ENCODE assay signal across 17 cellular contexts in genomic region chr4:185384061-185384460, GRCh38. TPM values are rescaled to one million over a fixed set of nuclear protein-coding genes. Genes with fewer than 3 reads are reported as not detected.
DNase-seq lines count a peak whose midpoint lies in the region; ATAC-seq, FAIRE-seq and TF ChIP-seq lines count a peak whose summit lies in the region.
"Had no signal": no experiment of that assay in that cellular context is flagged by ENCODE, and none has a peak within 500 bp of the region (broad histone marks: within the 10 kb centered on the region; RNA-seq: fewer than 3 reads in every experiment).

No MANE protein-coding gene starts in this region.

- peaks cover 10% of the 10 kb centered on the region for H3K9me3 Mint-ChIP-seq in stimulated activated memory B cell treated with anti-CD40 and anti-IgM and Interleukin-4, amounts not matched to agents 10 μg/mL and 1 μg/mL and 100 μg/mL, for 72 hours

- CTCF ChIA-PET in endothelial cell of umbilical vein (lab: Charles Lee) = interaction anchor here (1.0 to 3.2 kb wide), 10 partner anchors 8 to 214 kb away, joined by 3 to 21 read pairs (median 5); partner anchors contain the start of genes ANKRD37, LRP2BP and SNX25

- WGBS in prostate gland = 74% methylated on average over 2 of the region's 2 CpGs

- ATAC-seq in HG03139 (IDR thresholded peaks at IDR 0.05; ENCODE audit: unreplicated experiment) = no peak
- no peak for ATAC-seq in stimulated activated memory B cell treated with anti-CD40 and anti-IgM and Interleukin-4, amounts not matched to agents 10 μg/mL and 1 μg/mL and 100 μg/mL, for 72 hours
- ATAC-seq: A549 had no signal

- H3K9me3 ChIP-seq in endothelial cell of umbilical vein (replicated peaks; ENCODE audit: control insufficient read depth, insufficient read depth, low read length) = no peaks in the 10 kb centered on the region
- no peaks in the 10 kb centered on the region for H3K9me3 ChIP-seq in prostate gland
- H3K9me3 ChIP-seq in tibial artery = no peaks in the 10 kb centered on the region
- H3K9me3 ChIP-seq: A549, Caco-2, SJCRH30 had no signal

- H3K79me2 ChIP-seq in endothelial cell of umbilical vein (ENCODE audit: control insufficient read depth, insufficient read depth, low read length) = no peaks in the 10 kb centered on the region

- intact Hi-C loops in endothelial cell of umbilical vein (cut with micrococcal nuclease) = loop anchor here (1.0 kb wide), 1 partner anchor 39 kb away; no protein-coding TSS in a partner anchor
- intact Hi-C loops in prostate gland (cut with DNase I) = no loop called here
- intact Hi-C loops in tibial artery (cut with DNase I; ENCODE audit: low total_unique reads) = no loop called here

- POLR2A ChIA-PET in endothelial cell of umbilical vein (lab: Charles Lee) = interaction anchor here (1.4 kb wide), 1 partner anchor 12 kb away, joined by 5 read pairs; the partner anchor contains the start of genes ANKRD37 and LRP2BP

- TF ChIP-seq CTCF in 22Rv1 (IDR thresholded peaks at IDR 0.05) (no peak), endothelial cell of umbilical vein (IDR thresholded peaks at IDR 0.05; ENCODE audit: extremely low read depth in 1 of 2, insufficient read depth in 1 of 2, low read depth in 1 of 2, low read length in 2 of 2) (no peak), prostate gland (IDR thresholded peaks at IDR 0.05) (no peak), tibial artery (IDR thresholded peaks at IDR 0.05) (no peak)

- H3K36me3 ChIP-seq in endothelial cell of umbilical vein (ENCODE audit: control insufficient read depth in 2 of 2, extremely low read depth in 1 of 2, insufficient read depth in 2 of 2, low read length in 2 of 2) (no peaks in the 10 kb centered on the region), prostate gland (no peaks in the 10 kb centered on the region), tibial artery (no peaks in the 10 kb centered on the region)
- H3K36me3 ChIP-seq: SJCRH30 had no signal

- H3K4me2 ChIP-seq in endothelial cell of umbilical vein (ENCODE audit: insufficient read depth, low read length) = peak overlapping the region; percentile 87
- H3K4me2 ChIP-seq: A549 had no signal

- no peak overlapping the region for H3K4me3 Mint-ChIP-seq in stimulated activated memory B cell treated with anti-CD40 and anti-IgM and Interleukin-4, amounts not matched to agents 10 μg/mL and 1 μg/mL and 100 μg/mL, for 72 hours
- H3K4me3 Mint-ChIP-seq: CD4-positive, CD25-positive, alpha-beta regulatory T cell; H9 had no signal

- H3K27me3 ChIP-seq in endothelial cell of umbilical vein (ENCODE audit: control insufficient read depth in 2 of 2, insufficient read depth in 2 of 2, low read length in 2 of 2) = no peaks in the 10 kb centered on the region
- H3K27me3 ChIP-seq in prostate gland (replicated peaks; ENCODE audit: insufficient read depth) = no peaks in the 10 kb centered on the region
- no peaks in the 10 kb centered on the region for H3K27me3 ChIP-seq in tibial artery
- H3K27me3 ChIP-seq: SJCRH30 had no signal

- H3K4me1 ChIP-seq in endothelial cell of umbilical vein (ENCODE audit: control insufficient read depth, extremely low read depth, insufficient read depth, low read length) (peaks cover 23% of the 10 kb centered on the region), prostate gland (replicated peaks) (peaks cover 13% of the 10 kb centered on the region), tibial artery (peaks cover 0 to 23% (median 1%) of the 10 kb centered on the region in 4 donors)
- H3K4me1 ChIP-seq: A549, SJCRH30 had no signal

- H3K9ac ChIP-seq in endothelial cell of umbilical vein (replicated peaks; ENCODE audit: extremely low read depth, insufficient read depth, low read length) = peak overlapping the region; percentile 63

- no peaks in the 10 kb centered on the region for H3K4me1 Mint-ChIP-seq in stimulated activated memory B cell treated with anti-CD40 and anti-IgM and Interleukin-4, amounts not matched to agents 10 μg/mL and 1 μg/mL and 100 μg/mL, for 72 hours

- H3K27ac Mint-ChIP-seq in stimulated activated memory B cell treated with anti-CD40 and anti-IgM and Interleukin-4, amounts not matched to agents 10 μg/mL and 1 μg/mL and 100 μg/mL, for 72 hours = no peak overlapping the region
- H3K27ac Mint-ChIP-seq: CD4-positive, CD25-positive, alpha-beta regulatory T cell; H9 had no signal

- peaks cover 31% of the 10 kb centered on the region for H3K36me3 Mint-ChIP-seq in stimulated activated memory B cell treated with anti-CD40 and anti-IgM and Interleukin-4, amounts not matched to agents 10 μg/mL and 1 μg/mL and 100 μg/mL, for 72 hours

- no peaks in the 10 kb centered on the region for H3K27me3 Mint-ChIP-seq in stimulated activated memory B cell treated with anti-CD40 and anti-IgM and Interleukin-4, amounts not matched to agents 10 μg/mL and 1 μg/mL and 100 μg/mL, for 72 hours

- peak; percentile 16; the same call in 1 of the 2 replicates for TF ChIP-seq POLR2A in GM12892 (IDR thresholded peaks at IDR 0.05; ENCODE audit: low read depth, low read length)
- TF ChIP-seq POLR2A in endothelial cell of umbilical vein (IDR thresholded peaks at IDR 0.05; ENCODE audit: low read depth, low read length) = no peak
- no peak for TF ChIP-seq POLR2A in prostate gland (IDR thresholded peaks at IDR 0.05)

- no TSS peak for BruUV-seq in endothelial cell of umbilical vein (replicated peaks; lab: Mats Ljungman, UMichigan)

- dilution Hi-C loops in endothelial cell of umbilical vein (cut with MboI; ENCODE audit: extremely low pct_ligation_motif_present, low sequenced_read_pairs) = loop anchor here (25.0 kb wide), 1 partner anchor 97 kb away; no protein-coding TSS in a partner anchor

- peak overlapping the region in 1 of 3 experiments; percentile 61 for H3K4me3 ChIP-seq in endothelial cell of umbilical vein (replicated peaks in 1 of 3; ENCODE audit: insufficient read depth in 1 of 3, low read depth in 1 of 3, low read length in 3 of 3)
- H3K4me3 ChIP-seq in prostate gland = no peak overlapping the region
- no peak overlapping the region for H3K4me3 ChIP-seq in tibial artery
- H3K4me3 ChIP-seq: A549, SJCRH30 had no signal

- H4K20me1 ChIP-seq in endothelial cell of umbilical vein (replicated peaks; ENCODE audit: control insufficient read depth, extremely low read depth, insufficient read depth, low read length) = no peaks in the 10 kb centered on the region

- H3K9me1 ChIP-seq in endothelial cell of umbilical vein (replicated peaks; ENCODE audit: control insufficient read depth, extremely low read depth, insufficient read depth, low read length) = no peaks in the 10 kb centered on the region

- FAIRE-seq in GM12892 (lab: Jason Lieb, UNC) = no peak
- FAIRE-seq in endothelial cell of umbilical vein (lab: Jason Lieb, UNC) = no peak
- FAIRE-seq: A549 had no signal

- no peak overlapping the region for H2AFZ ChIP-seq in endothelial cell of umbilical vein (ENCODE audit: low read depth, low read length)

- peak overlapping the region; percentile 72 for H3K27ac ChIP-seq in 22Rv1
- H3K27ac ChIP-seq in endothelial cell of umbilical vein (ENCODE audit: insufficient read depth, low read depth, low read length) = peak overlapping the region; percentile 59
- peak overlapping the region; percentile 76 to 89 for H3K27ac ChIP-seq in prostate gland
- no peak overlapping the region for H3K27ac ChIP-seq in tibial artery
- H3K27ac ChIP-seq: A549, SJCRH30 had no signal

- DNase-seq in GM12892 (ENCODE audit: insufficient read length) (no peak), endothelial cell of umbilical vein (ENCODE audit: low read depth, low spot score) (no peak), prostate gland (ENCODE audit: low spot score) (no peak), tibial artery (no peak), activated gamma-delta T cell treated with Interleukin-2 at 50 U/mL for 16 hours (no peak)
- DNase-seq: Caco-2; CD4-positive, CD25-positive, alpha-beta regulatory T cell; EL; H9; NCI-H1417 treated with DMSO at 0.1 percent for 48 hours; NCI-H1930; NCI-H446; SJCRH30 had no signal

TF ChIP-seq in endothelial cell of umbilical vein, 7 proteins besides CTCF, POLR2A, EP300 and RAD21 (continues in another document):
- TF ChIP-seq EZH2 (IDR thresholded peaks at IDR 0.05; ENCODE audit: borderline replicate concordance, low read depth, low read length, severe bottlenecking) = no peak
- TF ChIP-seq MYC (IDR thresholded peaks at IDR 0.05; ENCODE audit: low read depth, low read length) = no peak
- TF ChIP-seq JUN (IDR thresholded peaks at IDR 0.05; ENCODE audit: borderline replicate concordance, insufficient read depth, insufficient read length, low read depth) = no peak

RNA-seq across cellular contexts. Expression of gene LRP2BP, which starts 11.7 kb away (rescaled TPM):
- polyA plus RNA-seq in GM12892 (2012; ENCODE audit: missing spikeins) = 9.4 TPM
- total RNA-seq in endothelial cell of umbilical vein (0.32 and 0.53 TPM in 2 replicates), prostate gland (1 to 10 TPM in 1 of 2 donors, under 1 TPM in 1; 0.32 to 1.4 TPM)
- 0.16 and 0.18 TPM in 2 replicates for polyA plus RNA-seq in endothelial cell of umbilical vein
- polyA plus RNA-seq in endothelial cell of umbilical vein (2011; cell fraction: cytosol; rRNA removed) = 0.16 and 0.23 TPM in 2 replicates
- polyA plus RNA-seq in endothelial cell of umbilical vein (2011; cell fraction: nucleus; rRNA removed) = 0.91 and 1.0 TPM in 2 replicates
- polyA plus RNA-seq in endothelial cell of umbilical vein (2012) = 0.50 and 0.71 TPM in 2 replicates
- polyA minus RNA-seq in endothelial cell of umbilical vein = 0.28 and 1.2 TPM in 2 replicates
- 0.20 TPM for polyA minus RNA-seq in endothelial cell of umbilical vein (2011; cell fraction: cytosol; rRNA and poly(A)+ RNA removed)
- 2.3 and 3.8 TPM in 2 replicates for polyA minus RNA-seq in endothelial cell of umbilical vein (2011; cell fraction: nucleus; rRNA and poly(A)+ RNA removed)

RNA-seq across cellular contexts. Expression of gene ANKRD37, which starts 12.6 kb away (rescaled TPM):
- 160 TPM for polyA plus RNA-seq in GM12892 (2012; ENCODE audit: missing spikeins)
- total RNA-seq in endothelial cell of umbilical vein = 4.0 and 4.2 TPM in 2 replicates
- polyA plus RNA-seq in endothelial cell of umbilical vein = 4.2 and 5.8 TPM in 2 replicates
- polyA plus RNA-seq in endothelial cell of umbilical vein (2011; cell fraction: cytosol; rRNA removed) = 4.8 and 6.4 TPM in 2 replicates
- polyA plus RNA-seq in endothelial cell of umbilical vein (2011; cell fraction: nucleus; rRNA removed) = 13.3 and 14.2 TPM in 2 replicates
- 3.4 and 3.5 TPM in 2 replicates for polyA plus RNA-seq in endothelial cell of umbilical vein (2012)
- 3.0 and 5.5 TPM in 2 replicates for polyA minus RNA-seq in endothelial cell of umbilical vein
- 6.9 TPM for polyA minus RNA-seq in endothelial cell of umbilical vein (2011; cell fraction: cytosol; rRNA and poly(A)+ RNA removed)
- 15.2 and 19.3 TPM in 2 replicates for polyA minus RNA-seq in endothelial cell of umbilical vein (2011; cell fraction: nucleus; rRNA and poly(A)+ RNA removed)
- total RNA-seq in prostate gland = 10 to 100 TPM; 17.7 to 19.0 TPM

RNA-seq across cellular contexts. Expression of gene UFSP2, which starts 41.7 kb away (rescaled TPM):
- 22.8 TPM for polyA plus RNA-seq in GM12892 (2012; ENCODE audit: missing spikeins)
- total RNA-seq in endothelial cell of umbilical vein (25.2 and 26.7 TPM in 2 replicates), prostate gland (10 to 100 TPM; 32.1 to 42.7 TPM)
- polyA plus RNA-seq in endothelial cell of umbilical vein = 17.0 and 25.2 TPM in 2 replicates
- 28.1 and 30.4 TPM in 2 replicates for polyA plus RNA-seq in endothelial cell of umbilical vein (2011; cell fraction: cytosol; rRNA removed)
- polyA plus RNA-seq in endothelial cell of umbilical vein (2011; cell fraction: nucleus; rRNA removed) = 18.2 and 19.8 TPM in 2 replicates
- 19.5 and 26.3 TPM in 2 replicates for polyA plus RNA-seq in endothelial cell of umbilical vein (2012)
- polyA minus RNA-seq in endothelial cell of umbilical vein = 27.2 and 42.3 TPM in 2 replicates
- 14.6 TPM for polyA minus RNA-seq in endothelial cell of umbilical vein (2011; cell fraction: cytosol; rRNA and poly(A)+ RNA removed)
- polyA minus RNA-seq in endothelial cell of umbilical vein (2011; cell fraction: nucleus; rRNA and poly(A)+ RNA removed) = 26.5 and 28.1 TPM in 2 replicates

Comparison
In these comparisons a context has a peak if more than half of its experiments do, and no peak if none do; other contexts are left out.
1. H3K27ac ChIP-seq: peak in 22Rv1 (single experiment), endothelial cell of umbilical vein (single experiment) and prostate gland (2 of 2); none in tibial artery (0 of 2).